8 cellular contexts compared by ENCODE assay signal in genomic region chr19:48513289-48514122, GRCh38. TPM values are rescaled to one million over a fixed set of nuclear protein-coding genes. Genes with fewer than 3 reads are reported as not detected.
A peak's percentile ranks its signal among the peaks of the same experiment; 100 is the strongest.
DNase-seq lines count a peak whose midpoint lies in the region; ATAC-seq and TF ChIP-seq lines count a peak whose summit lies in the region.

No MANE protein-coding gene starts in this region.

- ATAC-seq in stimulated activated naive B cell treated with anti-CD40 and anti-IgM and Interleukin-4, amounts not matched to agents 10 μg/mL and 1 μg/mL and 100 μg/mL, for 72 hours (replicated peaks), result peak; percentile 91 to 93
- ATAC-seq in HG03442 (IDR thresholded peaks at IDR 0.05; ENCODE audit: unreplicated experiment), result no peak

- no peaks in the 10 kb centered on the region for H3K9me3 Mint-ChIP-seq in stimulated activated naive B cell treated with anti-CD40 and anti-IgM and Interleukin-4, amounts not matched to agents 10 μg/mL and 1 μg/mL and 100 μg/mL, for 72 hours

- H3K4me3 ChIP-seq in epithelial cell of proximal tubule (ENCODE audit: low read depth, low read length), result peak overlapping the region; percentile 71

- no peak for TF ChIP-seq CTCF in epithelial cell of proximal tubule (conservative IDR thresholded peaks at IDR 0.05; ENCODE audit: low read depth, low read length)

- no peak overlapping the region for H3K4me3 Mint-ChIP-seq in stimulated activated naive B cell treated with anti-CD40 and anti-IgM and Interleukin-4, amounts not matched to agents 10 μg/mL and 1 μg/mL and 100 μg/mL, for 72 hours

- H3K36me3 Mint-ChIP-seq in stimulated activated naive B cell treated with anti-CD40 and anti-IgM and Interleukin-4, amounts not matched to agents 10 μg/mL and 1 μg/mL and 100 μg/mL, for 72 hours, result no peaks in the 10 kb centered on the region

- H3K27ac Mint-ChIP-seq in stimulated activated naive B cell treated with anti-CD40 and anti-IgM and Interleukin-4, amounts not matched to agents 10 μg/mL and 1 μg/mL and 100 μg/mL, for 72 hours, result peak overlapping the region; percentile 67

- H3K27me3 Mint-ChIP-seq in stimulated activated naive B cell treated with anti-CD40 and anti-IgM and Interleukin-4, amounts not matched to agents 10 μg/mL and 1 μg/mL and 100 μg/mL, for 72 hours, result peaks cover 9 to 20% of the 10 kb centered on the region in 2 donors

- DNase-seq in DMS79 (lab: John Stamatoyannopoulos, UW) (peak; percentile 65), HPDE6-E6E7 (ENCODE audit: extremely low spot score) (peak; percentile 80), NOMO-1 treated with dmso at 0.1 percent for 144 hours (lab: John Stamatoyannopoulos, UW; ENCODE audit: unreplicated experiment) (peak; percentile 71), epithelial cell of proximal tubule (ENCODE audit: low read depth) (no peak), mucosa of gallbladder (ENCODE audit: low spot score) (peak; percentile 74)
- DNase-seq in activated CD8-positive, alpha-beta memory T cell treated with anti-CD3 and anti-CD28 coated beads, Interleukin-2, amount 50 U/mL, for 4 hours, result peak; percentile 76
- no peak for DNase-seq in stimulated activated naive B cell treated with anti-CD40 and anti-IgM and Interleukin-4, amounts not matched to agents 10 μg/mL and 1 μg/mL and 100 μg/mL, for 72 hours

- H3K4me1 Mint-ChIP-seq in stimulated activated naive B cell treated with anti-CD40 and anti-IgM and Interleukin-4, amounts not matched to agents 10 μg/mL and 1 μg/mL and 100 μg/mL, for 72 hours, result peaks cover 6 to 18% of the 10 kb centered on the region in 2 donors

RNA-seq across cellular contexts. Expression of gene LMTK3, which starts 1.9 kb away (rescaled TPM):
- total RNA-seq in epithelial cell of proximal tubule (1.5 and 4.2 TPM in 2 replicates), mucosa of gallbladder (21.0 TPM)

RNA-seq across cellular contexts. Expression of gene SULT2B1, which starts 38.5 kb away (rescaled TPM):
- total RNA-seq in epithelial cell of proximal tubule (0.29 TPM in 1 of 2 replicates, not detected in the other), mucosa of gallbladder (13.1 TPM)

RNA-seq across cellular contexts. Expression of gene CYTH2, which starts 44.3 kb away (rescaled TPM):
- total RNA-seq in epithelial cell of proximal tubule, result 43.6 and 81.6 TPM in 2 replicates
- 141 TPM for total RNA-seq in mucosa of gallbladder

RNA-seq across cellular contexts. Expression of gene KCNJ14, which starts 58.1 kb away (rescaled TPM):
- total RNA-seq in epithelial cell of proximal tubule, result 0.06 and 0.07 TPM in 2 replicates
- 1.0 TPM for total RNA-seq in mucosa of gallbladder

Comparison
In these comparisons a context has a peak if more than half of its experiments do, and no peak if none do; other contexts are left out.
1. DNase-seq: peak in DMS79 (single experiment), HPDE6-E6E7 (single experiment), NOMO-1 treated with dmso at 0.1 percent for 144 hours (single experiment), activated CD8-positive, alpha-beta memory T cell treated with anti-CD3 and anti-CD28 coated beads, Interleukin-2, amount 50 U/mL, for 4 hours (single experiment) and mucosa of gallbladder (single experiment); none in epithelial cell of proximal tubule (single experiment) and stimulated activated naive B cell treated with anti-CD40 and anti-IgM and Interleukin-4, amounts not matched to agents 10 μg/mL and 1 μg/mL and 100 μg/mL, for 72 hours (single experiment).
2. RNA of gene SULT2B1, which starts 38.5 kb away (total RNA-seq): 13.1 TPM in mucosa of gallbladder (single experiment); 0.29 TPM in epithelial cell of proximal tubule; every median in the first group is over 10 times any median in the second.